ENCODE assay signal across 16 cellular contexts in the genomic region with DNA sequence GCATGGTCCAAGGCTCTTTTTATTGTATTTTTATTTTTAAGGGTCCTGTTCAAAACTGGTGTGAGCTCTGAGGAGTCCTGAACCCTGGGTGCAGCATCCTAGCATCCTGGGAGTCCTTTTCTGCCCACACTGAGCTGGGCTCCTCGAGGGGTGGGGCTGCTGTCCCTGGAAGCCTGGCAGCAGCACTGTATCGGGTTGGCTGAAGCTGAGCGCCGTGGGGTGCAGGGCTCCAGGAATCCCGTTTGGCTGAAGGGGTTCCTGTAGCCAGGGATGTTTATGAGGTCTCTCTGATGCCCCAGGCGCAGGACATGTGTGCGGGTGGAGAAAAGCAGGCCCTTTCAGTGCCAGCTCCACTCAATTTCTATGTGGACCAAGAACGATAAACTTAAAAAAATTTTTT.
DNase-seq lines count a peak whose midpoint lies in the region; ATAC-seq and TF ChIP-seq lines count a peak whose summit lies in the region.
"Had no signal": no experiment of that assay in that cellular context is flagged by ENCODE, and none has a peak within 500 bp of the region (broad histone marks: within the 10 kb centered on the region; RNA-seq: fewer than 3 reads in every experiment).

No MANE protein-coding gene starts in this region.

- H3K4me1 ChIP-seq in lower lobe of right lung: no peaks in the 10 kb centered on the region
- H3K4me1 ChIP-seq: A549; BLaER1 treated with 17β-estradiol and CSF1 and Interleukin-3, amounts not matched to agents 10 nM and 100 nM had no signal

- H3K27me3 ChIP-seq in lower lobe of right lung (ENCODE audit: low read depth): peaks cover 3% of the 10 kb centered on the region
- H3K27me3 ChIP-seq: BLaER1 treated with 17β-estradiol and CSF1 and Interleukin-3, amounts not matched to agents 10 nM and 100 nM had no signal

- H3K36me3 Mint-ChIP-seq in chondrocyte (ENCODE audit: low read depth): no peaks in the 10 kb centered on the region
- no peaks in the 10 kb centered on the region for H3K36me3 Mint-ChIP-seq in Calu3 (ENCODE audit: insufficient read depth, unreplicated experiment)
- H3K36me3 Mint-ChIP-seq: CD8-positive, alpha-beta memory T cell had no signal

- CTCF ChIA-PET in Calu3 (lab: Charles Lee): no interaction called here

- DNase-seq in chondrocyte (ENCODE audit: low spot score) (peak; percentile 47), lower lobe of right lung (peak; percentile 27), posterior vena cava (ENCODE audit: low spot score) (peak; percentile 35), Calu3 (no peak)
- DNase-seq: AML-193; CD4-positive, alpha-beta T cell; CD8-positive, alpha-beta memory T cell; COR-L47; DMS79 treated with DMSO at 0.1 percent for 48 hours; GF-D8 had no signal

- no peaks in the 10 kb centered on the region for H3K9me3 ChIP-seq in lower lobe of right lung
- H3K9me3 ChIP-seq: A549; BLaER1 treated with 17β-estradiol and CSF1 and Interleukin-3, amounts not matched to agents 10 nM and 100 nM had no signal

- H3K27ac Mint-ChIP-seq in chondrocyte (ENCODE audit: unreplicated experiment) (no peak overlapping the region), Calu3 (ENCODE audit: unreplicated experiment) (no peak overlapping the region)
- H3K27ac Mint-ChIP-seq: B cell; CD4-positive, alpha-beta T cell; CD8-positive, alpha-beta memory T cell had no signal

- H3K9me3 Mint-ChIP-seq in chondrocyte (ENCODE audit: low read depth) (no peaks in the 10 kb centered on the region), Calu3 (ENCODE audit: low read depth, unreplicated experiment) (no peaks in the 10 kb centered on the region)
- H3K9me3 Mint-ChIP-seq: CD4-positive, alpha-beta T cell; CD8-positive, alpha-beta memory T cell had no signal

- H3K4me3 Mint-ChIP-seq in chondrocyte (ENCODE audit: unreplicated experiment): no peak overlapping the region
- no peak overlapping the region for H3K4me3 Mint-ChIP-seq in Calu3 (ENCODE audit: low read depth, unreplicated experiment)
- H3K4me3 Mint-ChIP-seq: B cell; CD4-positive, alpha-beta T cell; CD8-positive, alpha-beta memory T cell had no signal

- H3K36me3 ChIP-seq in lower lobe of right lung: no peaks in the 10 kb centered on the region
- H3K36me3 ChIP-seq: BLaER1 treated with 17β-estradiol and CSF1 and Interleukin-3, amounts not matched to agents 10 nM and 100 nM had no signal

- BruUV-seq in Calu3 (replicated peaks; lab: Mats Ljungman, UMichigan): no TSS peak

- no peaks in the 10 kb centered on the region for H3K27me3 Mint-ChIP-seq in chondrocyte (ENCODE audit: low read depth)
- H3K27me3 Mint-ChIP-seq in Calu3 (ENCODE audit: unreplicated experiment): peaks cover 28% of the 10 kb centered on the region
- H3K27me3 Mint-ChIP-seq: B cell; CD4-positive, alpha-beta T cell had no signal

- no peak overlapping the region for H3K4me3 ChIP-seq in lower lobe of right lung
- H3K4me3 ChIP-seq: A549; BLaER1 treated with 17β-estradiol and CSF1 and Interleukin-3, amounts not matched to agents 10 nM and 100 nM had no signal

- H3K27ac ChIP-seq in lower lobe of right lung: no peak overlapping the region
- H3K27ac ChIP-seq: 22Rv1; A549; BLaER1 treated with 17β-estradiol and CSF1 and Interleukin-3, amounts not matched to agents 10 nM and 100 nM; C4-2B had no signal

- ATAC-seq in lower lobe of right lung (no peak), HG02571 (IDR thresholded peaks at IDR 0.05; ENCODE audit: unreplicated experiment) (no peak)
- ATAC-seq: A549 had no signal

- intact Hi-C loops in lower lobe of right lung (cut with DNase I) (no loop called here), posterior vena cava (cut with DNase I) (no loop called here), Calu3 (cut with micrococcal nuclease; ENCODE audit: unreplicated experiment) (no loop called here)

- no peak for TF ChIP-seq CTCF in chondrocyte (IDR thresholded peaks at IDR 0.05)
- TF ChIP-seq CTCF in lower lobe of right lung (IDR thresholded peaks at IDR 0.05): no peak
- TF ChIP-seq CTCF in Calu3 (IDR thresholded peaks at IDR 0.05; ENCODE audit: unreplicated experiment): no peak

- H3K4me1 Mint-ChIP-seq in chondrocyte (ENCODE audit: low read depth): no peaks in the 10 kb centered on the region
- no peaks in the 10 kb centered on the region for H3K4me1 Mint-ChIP-seq in Calu3 (ENCODE audit: low read depth, unreplicated experiment)
- H3K4me1 Mint-ChIP-seq: B cell; CD8-positive, alpha-beta memory T cell had no signal
